ENCODE assay signal across 10 cellular contexts in the genomic region with DNA sequence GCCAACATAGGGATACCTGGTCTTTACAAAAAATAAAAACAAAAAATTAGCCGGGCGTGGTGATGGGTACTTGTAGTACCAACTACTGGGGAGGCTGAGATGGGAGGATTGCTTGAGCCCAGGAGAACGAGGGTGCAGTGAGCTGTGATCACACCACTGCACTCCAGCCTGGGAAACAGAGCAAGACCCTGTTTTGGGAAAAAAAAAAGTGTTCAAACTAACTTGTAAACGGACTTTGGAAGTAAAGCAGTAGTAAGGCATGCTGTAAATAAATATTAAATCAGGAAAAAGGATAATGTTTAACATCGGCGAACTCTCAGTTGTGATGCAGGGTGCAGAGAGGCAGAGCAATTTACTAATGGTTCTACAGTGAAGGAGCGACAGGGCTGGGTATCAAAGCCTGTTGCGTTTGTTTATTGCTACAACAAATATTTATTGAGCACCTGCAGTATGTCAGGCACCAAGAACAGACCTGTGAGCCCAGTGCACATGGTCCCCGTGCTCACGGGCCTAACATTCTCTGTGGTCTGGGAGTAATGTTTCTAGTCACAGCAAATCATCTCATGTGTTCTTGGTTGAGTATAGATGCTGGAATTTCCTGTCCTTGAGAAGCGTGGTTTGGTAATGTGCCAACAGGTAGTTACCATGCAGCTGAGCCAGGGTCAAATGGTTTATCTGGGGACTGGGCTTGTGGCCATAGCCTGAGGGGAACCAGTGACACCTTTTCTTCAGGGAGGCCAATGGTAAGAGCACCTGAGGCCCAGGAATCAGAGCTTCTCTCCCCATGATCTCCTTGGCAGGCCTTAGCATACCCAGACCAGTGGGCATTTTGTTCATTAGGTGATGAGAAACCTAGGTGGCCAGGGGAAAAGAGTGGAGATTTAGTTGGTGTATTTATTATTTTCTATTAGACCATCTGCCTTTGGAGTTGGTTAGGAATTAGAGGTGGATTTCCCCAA. TPM values are rescaled to one million over a fixed set of nuclear protein-coding genes. Genes with fewer than 3 reads are reported as not detected.
DNase-seq lines count a peak whose midpoint lies in the region; ATAC-seq and TF ChIP-seq lines count a peak whose summit lies in the region.
"Had no signal": no experiment of that assay in that cellular context is flagged by ENCODE, and none has a peak within 500 bp of the region (broad histone marks: within the 10 kb centered on the region; RNA-seq: fewer than 3 reads in every experiment).

No MANE protein-coding gene starts in this region.

- TF ChIP-seq CTCF in HCT116 (IDR thresholded peaks at IDR 0.05 in 2 of 3, conservative IDR thresholded peaks at IDR 0.05 in 1 of 3; ENCODE audit: borderline replicate concordance in 1 of 3, insufficient read depth in 1 of 3, low read depth in 2 of 3, low read length in 2 of 3) (no peak), PC-3 (conservative IDR thresholded peaks at IDR 0.05; ENCODE audit: low read depth, low read length) (no peak), liver (IDR thresholded peaks at IDR 0.05; ENCODE audit: low read depth, low read length, missing input control) (no peak), H9 (conservative IDR thresholded peaks at IDR 0.05) (no peak), left ventricle myocardium inferior (IDR thresholded peaks at IDR 0.05; ENCODE audit: borderline replicate concordance) (no peak), ascending aorta (IDR thresholded peaks at IDR 0.05) (no peak)

- H3K23ac ChIP-seq in H9 (ENCODE audit: insufficient read length, low read depth, low read length), result no peak overlapping the region

- no peaks in the 10 kb centered on the region for H3K23me2 ChIP-seq in H9 (ENCODE audit: insufficient read length, low read depth, low read length, poor library complexity, severe bottlenecking)

- H3K9me2 ChIP-seq in HCT116 (ENCODE audit: insufficient read depth), result no peaks in the 10 kb centered on the region
- no peaks in the 10 kb centered on the region for H3K9me2 ChIP-seq in PC-3 (replicated peaks; ENCODE audit: low read length)

- ATAC-seq in GM18505 (IDR thresholded peaks at IDR 0.05; ENCODE audit: unreplicated experiment) (peak; percentile 69), HCT116 (peak; percentile 55), PC-3 (peak; percentile 40; the same call in 1 of the 2 replicates)

- peaks cover 0 to 11% (median 10%) of the 10 kb centered on the region in 3 experiments; a peak in 5 of 7 replicates for H3K36me3 Mint-ChIP-seq in H9 (ENCODE audit: insufficient read depth in 1 of 3, low read depth in 3 of 3)

- TF ChIP-seq POLR2A in GM18505 (IDR thresholded peaks at IDR 0.05; ENCODE audit: borderline replicate concordance, extremely low read depth, insufficient read depth, insufficient read length) (no peak), HCT116 (IDR thresholded peaks at IDR 0.05; ENCODE audit: borderline replicate concordance, extremely low read depth, insufficient read depth, insufficient read length) (no peak)

- H2AFZ ChIP-seq in HCT116 (ENCODE audit: low read depth, low read length, poor library complexity, severe bottlenecking) (no peak overlapping the region), PC-3 (ENCODE audit: low read length) (0 out of 2 replicates have a peak overlapping the region, but pooled peaks have one; percentile 24), H9 (ENCODE audit: low read length) (no peak overlapping the region)

- intact Hi-C loops in HCT116 (cut with micrococcal nuclease) (no loop called here), PC-3 (cut with micrococcal nuclease) (no loop called here), left ventricle myocardium inferior (cut with micrococcal nuclease) (no loop called here), ascending aorta (cut with DNase I) (no loop called here)

- H2BK120ac ChIP-seq in H9 (ENCODE audit: low read depth, low read length, poor library complexity, severe bottlenecking), result no peak overlapping the region

- H3K4me2 ChIP-seq in HCT116 (ENCODE audit: low read length) (peak overlapping the region; percentile 22), PC-3 (ENCODE audit: low read length) (no peak overlapping the region), H9 (ENCODE audit: insufficient read depth, insufficient read length, low read length) (no peak overlapping the region)

- peaks cover 7 to 9% of the 10 kb centered on the region in 2 experiments; a peak in 4 of 5 replicates for H3K9me3 Mint-ChIP-seq in H9

- no peak overlapping the region for H4K91ac ChIP-seq in H9 (ENCODE audit: insufficient read length, low read depth, low read length)

- no peak overlapping the region for H2BK12ac ChIP-seq in H9 (ENCODE audit: insufficient read length, low read depth, low read length)

- H3K14ac ChIP-seq in H9 (ENCODE audit: insufficient read depth, low read length), result no peak overlapping the region

- no peaks in the 10 kb centered on the region for H3K36me3 ChIP-seq in HCT116 (ENCODE audit: control insufficient read depth in 1 of 2, insufficient read depth in 2 of 2, low read length in 2 of 2)
- H3K36me3 ChIP-seq in PC-3 (ENCODE audit: low read depth, low read length), result no peaks in the 10 kb centered on the region
- no peaks in the 10 kb centered on the region for H3K36me3 ChIP-seq in liver (ENCODE audit: control insufficient read depth in 4 of 4, insufficient read depth in 3 of 4, low read depth in 1 of 4, low read length in 3 of 4)
- H3K36me3 ChIP-seq in left ventricle myocardium inferior, result no peaks in the 10 kb centered on the region
- no peaks in the 10 kb centered on the region for H3K36me3 ChIP-seq in ascending aorta

- H4K5ac ChIP-seq in H9 (ENCODE audit: insufficient read length, low read depth, low read length), result no peak overlapping the region

- H3K4ac ChIP-seq in H9 (ENCODE audit: low read depth, low read length), result no peak overlapping the region

- H4K20me1 ChIP-seq in HCT116 (ENCODE audit: insufficient read depth), result no peaks in the 10 kb centered on the region
- H4K20me1 ChIP-seq in PC-3 (ENCODE audit: low read length), result no peaks in the 10 kb centered on the region
- no peaks in the 10 kb centered on the region for H4K20me1 ChIP-seq in H9 (ENCODE audit: control insufficient read depth, insufficient read depth, insufficient read length)

- no peak overlapping the region for H3K27ac ChIP-seq in HCT116 (ENCODE audit: low read depth, low read length)
- H3K27ac ChIP-seq in PC-3 (ENCODE audit: low read length), result no peak overlapping the region
- peak overlapping the region; percentile 9 to 32 for H3K27ac ChIP-seq in liver (ENCODE audit: low read depth in 1 of 2, low read length in 2 of 2)
- no peak overlapping the region for H3K27ac ChIP-seq in H9 (ENCODE audit: insufficient read length, low read depth, low read length)
- H3K27ac ChIP-seq in left ventricle myocardium inferior (replicated peaks), result no peak overlapping the region
- no peak overlapping the region for H3K27ac ChIP-seq in ascending aorta

- H3K4me1 ChIP-seq in HCT116 (ENCODE audit: control insufficient read depth in 1 of 2, insufficient read depth in 2 of 2, low read length in 2 of 2) (peaks cover 7 to 18% of the 10 kb centered on the region in 2 experiments; a peak in 3 of 4 replicates), PC-3 (ENCODE audit: insufficient read depth, low read length) (peaks cover 5% of the 10 kb centered on the region; the same call in 1 of the 2 replicates), liver (ENCODE audit: control insufficient read depth in 4 of 4, insufficient read depth in 4 of 4, low read length in 3 of 4) (peaks cover 5 to 29% (median 27%) of the 10 kb centered on the region in 4 donors), H9 (ENCODE audit: insufficient read depth, low read length) (no peaks in the 10 kb centered on the region), left ventricle myocardium inferior (peaks cover 13% of the 10 kb centered on the region), ascending aorta (no peaks in the 10 kb centered on the region)

- H3K4me3 ChIP-seq in HCT116 (replicated peaks in 1 of 2; ENCODE audit: low read depth in 1 of 2, low read length in 2 of 2), result no peak overlapping the region
- no peak overlapping the region for H3K4me3 ChIP-seq in PC-3 (ENCODE audit: low read length)
- H3K4me3 ChIP-seq in liver (ENCODE audit: low read depth in 1 of 3, low read length in 3 of 3), result no peak overlapping the region
- no peak overlapping the region for H3K4me3 ChIP-seq in left ventricle myocardium inferior
- H3K4me3 ChIP-seq in ascending aorta, result no peak overlapping the region

- DNase-seq in HCT116 (ENCODE audit: low read depth, low spot score) (peak; percentile 15), PC-3 (peak; percentile 59), amniotic stem cell (lab: John Stamatoyannopoulos, UW) (no peak), H9 (no peak), left ventricle myocardium inferior (no peak), ascending aorta (ENCODE audit: low spot score in 2 of 2) (no peak)
- DNase-seq: activated naive CD4-positive, alpha-beta T cell treated with Interleukin-2 at 50 U/mL for 16 hours; NCI-H774 had no signal

- 31% methylated on average over 11 of the region's 11 CpGs for WGBS in liver
- no CpG with 5 or more reads among the region's 11 CpGs for WGBS in H9 (ENCODE audit: extremely low coverage, insufficient read length, low lambda C conversion rate)

- H3F3A ChIP-seq in PC-3 (ENCODE audit: low read length, unreplicated experiment), result no peaks in the 10 kb centered on the region

- peak overlapping the region in 1 of 3 experiments; percentile 44; a peak in 1 of 7 replicates for H3K27ac Mint-ChIP-seq in H9

- no peak overlapping the region for H3K56ac ChIP-seq in H9 (ENCODE audit: insufficient read length, low read depth, low read length)

- TF ChIP-seq RAD21 in HCT116 (IDR thresholded peaks at IDR 0.05; ENCODE audit: low read depth) (no peak), liver (IDR thresholded peaks at IDR 0.05) (peak; percentile 25 to 26)

- H3K27me3 Mint-ChIP-seq in H9 (ENCODE audit: low read depth), result no peaks in the 10 kb centered on the region

- RAD21 ChIA-PET in HCT116 (lab: Charles Lee; ENCODE audit: low non-redundant PET in 1 of 2, low total read pairs in 2 of 2, uncharacterized antibody in 2 of 2, unreplicated experiment in 2 of 2), result no interaction called here

- no peak overlapping the region for H2AK5ac ChIP-seq in H9 (ENCODE audit: insufficient read length, low read length)

- no peak overlapping the region for H2BK5ac ChIP-seq in H9 (ENCODE audit: insufficient read length, low read length)

- BruUV-seq in HCT116 (replicated peaks; lab: Mats Ljungman, UMichigan), result no TSS peak
- no TSS peak for BruUV-seq in PC-3 (replicated peaks; lab: Mats Ljungman, UMichigan)

- CTCF ChIA-PET in HCT116 (lab: Charles Lee) (no interaction called here), PC-3 (lab: Charles Lee) (no interaction called here)

- H3K4me3 Mint-ChIP-seq in H9, result no peak overlapping the region

- no peaks in the 10 kb centered on the region for H3K79me1 ChIP-seq in H9 (ENCODE audit: insufficient read depth, low read depth, low read length, poor library complexity, severe bottlenecking)

- H3K79me2 ChIP-seq in HCT116 (ENCODE audit: insufficient read depth, low read length), result no peaks in the 10 kb centered on the region
- no peaks in the 10 kb centered on the region for H3K79me2 ChIP-seq in PC-3 (ENCODE audit: low read length)
- peaks cover 4% of the 10 kb centered on the region; the same call in 1 of the 2 replicates for H3K79me2 ChIP-seq in H9 (ENCODE audit: insufficient read depth, low read length)

- POLR2A ChIA-PET in HCT116 (lab: Charles Lee) (interaction anchor here (0.6 kb wide), 1 partner anchor 10 kb away, joined by 3 read pairs; no protein-coding TSS in a partner anchor), PC-3 (lab: Charles Lee; ENCODE audit: unreplicated experiment) (no interaction called here)

- H3K9ac ChIP-seq in HCT116 (ENCODE audit: low read length), result no peak overlapping the region
- H3K9ac ChIP-seq in PC-3 (ENCODE audit: low read length), result no peak overlapping the region
- H3K9ac ChIP-seq in liver (ENCODE audit: low read depth in 1 of 2, low read length in 2 of 2), result no peak overlapping the region
- H3K9ac ChIP-seq in H9 (ENCODE audit: extremely low read depth, insufficient read length, low read length), result no peak overlapping the region

- no peak overlapping the region for H4K8ac ChIP-seq in H9 (replicated peaks; ENCODE audit: insufficient read length, low read depth, low read length)

- H3K9me3 ChIP-seq in HCT116 (ENCODE audit: control insufficient read depth in 1 of 2, insufficient read depth in 1 of 2, low read depth in 1 of 2, low read length in 2 of 2) (no peaks in the 10 kb centered on the region), PC-3 (ENCODE audit: low read length) (no peaks in the 10 kb centered on the region), liver (ENCODE audit: control insufficient read depth in 4 of 4, low read length in 3 of 4) (peaks cover 0 to 4% (median 1%) of the 10 kb centered on the region in 4 donors), H9 (ENCODE audit: control insufficient read depth, low read depth, low read length) (no peaks in the 10 kb centered on the region), left ventricle myocardium inferior (replicated peaks) (peaks cover 10% of the 10 kb centered on the region), ascending aorta (no peaks in the 10 kb centered on the region)

- no peaks in the 10 kb centered on the region for H3K27me3 ChIP-seq in HCT116 (ENCODE audit: insufficient read depth, low read length)
- no peaks in the 10 kb centered on the region for H3K27me3 ChIP-seq in PC-3 (ENCODE audit: low read length)
- no peaks in the 10 kb centered on the region for H3K27me3 ChIP-seq in liver (ENCODE audit: control insufficient read depth in 4 of 4, insufficient read depth in 4 of 4, low read length in 3 of 4)
- H3K27me3 ChIP-seq in H9 (ENCODE audit: insufficient read depth, low read length), result no peaks in the 10 kb centered on the region
- H3K27me3 ChIP-seq in left ventricle myocardium inferior (ENCODE audit: low read depth), result no peaks in the 10 kb centered on the region
- no peaks in the 10 kb centered on the region for H3K27me3 ChIP-seq in ascending aorta

- no peak overlapping the region for H3K18ac ChIP-seq in H9 (ENCODE audit: insufficient read length, low read depth, low read length)

- H3K4me1 Mint-ChIP-seq in H9, result no peaks in the 10 kb centered on the region

- no peak overlapping the region for H2BK15ac ChIP-seq in H9 (ENCODE audit: low read depth, low read length)

- H2BK20ac ChIP-seq in H9 (ENCODE audit: low read depth, low read length, poor library complexity, severe bottlenecking), result no peak overlapping the region

- H3T11ph ChIP-seq in H9 (ENCODE audit: low read length), result no peak overlapping the region

RNA-seq across cellular contexts. Expression of gene GREB1, which starts 27.9 kb away (rescaled TPM):
- 6.2 TPM for total RNA-seq in HCT116 (2021; ENCODE audit: unreplicated experiment)
- polyA plus RNA-seq in HCT116 (2012), result 2.2 TPM in 2 replicates
- 0.29 and 0.62 TPM in 2 replicates for total RNA-seq in PC-3 (2014; rRNA removed)
- 1 to 10 TPM; 5.4 to 6.3 TPM for total RNA-seq in liver
- 1 to 10 TPM; 1.0 to 1.7 TPM for polyA plus RNA-seq in liver
- total RNA-seq in H9 (2021), result 15.3 and 16.5 TPM in 2 replicates
- total RNA-seq in left ventricle myocardium inferior, result 7.8 TPM
- total RNA-seq in ascending aorta, result 5.9 TPM

RNA-seq across cellular contexts. Expression of gene E2F6, which starts 40.0 kb away (rescaled TPM):
- 22.8 TPM for total RNA-seq in HCT116 (2021; ENCODE audit: unreplicated experiment)
- 12.8 and 14.7 TPM in 2 replicates for polyA plus RNA-seq in HCT116 (2012)
- 26.8 and 27.1 TPM in 2 replicates for total RNA-seq in PC-3 (2014; rRNA removed)
- 1 to 10 TPM; 4.2 to 7.7 TPM for total RNA-seq in liver
- 1 to 10 TPM; 3.5 to 5.4 TPM for polyA plus RNA-seq in liver
- total RNA-seq in H9 (2021), result 21.8 and 23.6 TPM in 2 replicates
- total RNA-seq in left ventricle myocardium inferior, result 12.8 TPM
- total RNA-seq in ascending aorta, result 1.9 TPM

Comparison
In these comparisons a context has a peak if more than half of its experiments do, and no peak if none do; other contexts are left out.
1. DNase-seq: peak in HCT116 (single experiment) and PC-3 (single experiment); none in amniotic stem cell (single experiment), H9 (single experiment), left ventricle myocardium inferior (single experiment) and ascending aorta (0 of 2).
2. H3K27ac ChIP-seq: peak in liver (2 of 2); none in HCT116 (single experiment), PC-3 (single experiment), H9 (single experiment), left ventricle myocardium inferior (single experiment) and ascending aorta (0 of 2).
3. Peak in every context shown above with its lines, with median percentiles within 50 percentile points of each other: ATAC-seq.